ENCODE assay signal across 1 cellular context in genomic region chr6:35919085-35919826, GRCh38.
A peak's percentile ranks its signal among the peaks of the same experiment; 100 is the strongest.
TF ChIP-seq lines count a peak whose summit lies in the region.

No MANE protein-coding gene starts in this region.

TF ChIP-seq in HEK293, 187 proteins besides CTCF, POLR2A, EP300 and RAD21 (continued from another document and continues in another):
- no peak for TF ChIP-seq ZNF26 (tag by site-specific recombination; IDR thresholded peaks at IDR 0.05)
- TF ChIP-seq ZNF488 (tag by site-specific recombination; IDR thresholded peaks at IDR 0.05), result no peak
- no peak for TF ChIP-seq ZNF610 (tag by site-specific recombination; IDR thresholded peaks at IDR 0.05; ENCODE audit: borderline replicate concordance)
- no peak for TF ChIP-seq ZNF423 (tag by site-specific recombination; IDR thresholded peaks at IDR 0.05)
- TF ChIP-seq SP3 (tag by site-specific recombination; IDR thresholded peaks at IDR 0.05), result no peak
- TF ChIP-seq ZNF335 (tag by site-specific recombination; conservative IDR thresholded peaks at IDR 0.05), result no peak
- no peak for TF ChIP-seq ZNF350 (tag by site-specific recombination; IDR thresholded peaks at IDR 0.05)
- TF ChIP-seq ZNF311 (tag by site-specific recombination; IDR thresholded peaks at IDR 0.05; ENCODE audit: borderline replicate concordance), result no peak
- TF ChIP-seq SP7 (tag by site-specific recombination; IDR thresholded peaks at IDR 0.05), result peak; percentile 68; the same call in 1 of the 2 replicates
- TF ChIP-seq ZNF362 (tag by site-specific recombination; IDR thresholded peaks at IDR 0.05), result no peak
- TF ChIP-seq ZNF132 (tag by site-specific recombination; IDR thresholded peaks at IDR 0.05; ENCODE audit: borderline replicate concordance), result no peak
- no peak for TF ChIP-seq ZNF529 (tag by site-specific recombination; IDR thresholded peaks at IDR 0.05; ENCODE audit: insufficient replicate concordance)
- no peak for TF ChIP-seq HOXD13 (CRISPR knock-in tag; IDR thresholded peaks at IDR 0.05; ENCODE audit: borderline replicate concordance)
- no peak for TF ChIP-seq TRIM28 (IDR thresholded peaks at IDR 0.05; ENCODE audit: borderline replicate concordance, low read length)
- TF ChIP-seq MEIS1 (CRISPR knock-in tag; IDR thresholded peaks at IDR 0.05; ENCODE audit: borderline replicate concordance), result no peak
- 0 out of 2 replicates have a peak, but pooled peaks have one; percentile 44 for TF ChIP-seq ZFP69B (tag by site-specific recombination; IDR thresholded peaks at IDR 0.05)
- no peak for TF ChIP-seq YY1 (tag by site-specific recombination; IDR thresholded peaks at IDR 0.05)
- 0 out of 2 replicates have a peak, but pooled peaks have one; percentile 18 for TF ChIP-seq ZEB2 (tag by site-specific recombination; IDR thresholded peaks at IDR 0.05)
- TF ChIP-seq PRDM4 (tag by site-specific recombination; IDR thresholded peaks at IDR 0.05), result no peak
- TF ChIP-seq ZNF133 (tag by site-specific recombination; IDR thresholded peaks at IDR 0.05), result no peak
- no peak for TF ChIP-seq ZFHX2 (tag by site-specific recombination; conservative IDR thresholded peaks at IDR 0.05)
- TF ChIP-seq KLF1 (tag by site-specific recombination; IDR thresholded peaks at IDR 0.05), result no peak
- no peak for TF ChIP-seq PBX3 (CRISPR knock-in tag; IDR thresholded peaks at IDR 0.05)
- no peak for TF ChIP-seq EGR2 (tag by site-specific recombination; IDR thresholded peaks at IDR 0.05; ENCODE audit: low read depth)
- no peak for TF ChIP-seq ZNF48 (tag by site-specific recombination; IDR thresholded peaks at IDR 0.05)
- TF ChIP-seq SALL2 (tag by site-specific recombination; IDR thresholded peaks at IDR 0.05; ENCODE audit: borderline replicate concordance), result no peak
- TF ChIP-seq ZNF221 (tag by site-specific recombination; IDR thresholded peaks at IDR 0.05; ENCODE audit: borderline replicate concordance), result no peak
- no peak for TF ChIP-seq REPIN1 (tag by site-specific recombination; IDR thresholded peaks at IDR 0.05; ENCODE audit: low read depth)
- no peak for TF ChIP-seq ZNF140 (tag by site-specific recombination; IDR thresholded peaks at IDR 0.05)
- TF ChIP-seq ZNF23 (tag by site-specific recombination; IDR thresholded peaks at IDR 0.05; ENCODE audit: borderline replicate concordance), result no peak
- TF ChIP-seq ZNF623 (tag by site-specific recombination; IDR thresholded peaks at IDR 0.05), result no peak
- peak; percentile 80 for TF ChIP-seq PRDM10 (tag by site-specific recombination; IDR thresholded peaks at IDR 0.05)
- no peak for TF ChIP-seq ZNF707 (tag by site-specific recombination; IDR thresholded peaks at IDR 0.05)
- no peak for TF ChIP-seq ZBTB26 (tag by site-specific recombination; optimal IDR thresholded peaks at IDR 0.05)
- peak; percentile 93 for TF ChIP-seq WT1 (tag by site-specific recombination; IDR thresholded peaks at IDR 0.05)
- TF ChIP-seq ZNF768 (tag by site-specific recombination; IDR thresholded peaks at IDR 0.05), result no peak
- no peak for TF ChIP-seq OVOL3 (tag by site-specific recombination; IDR thresholded peaks at IDR 0.05)
- no peak for TF ChIP-seq GFI1B (tag by site-specific recombination; IDR thresholded peaks at IDR 0.05)
- no peak for TF ChIP-seq ZNF626 (tag by site-specific recombination; IDR thresholded peaks at IDR 0.05)
- no peak for TF ChIP-seq ZNF169 (tag by site-specific recombination; IDR thresholded peaks at IDR 0.05)
- no peak for TF ChIP-seq HOXA7 (CRISPR knock-in tag; IDR thresholded peaks at IDR 0.05; ENCODE audit: borderline replicate concordance)
- TF ChIP-seq KLF7 (tag by site-specific recombination; IDR thresholded peaks at IDR 0.05; ENCODE audit: borderline replicate concordance), result no peak
- no peak for TF ChIP-seq ZNF394 (tag by site-specific recombination; IDR thresholded peaks at IDR 0.05; ENCODE audit: borderline replicate concordance)
- no peak for TF ChIP-seq ZNF580 (tag by site-specific recombination; IDR thresholded peaks at IDR 0.05)
- no peak for TF ChIP-seq ZNF157 (tag by site-specific recombination; IDR thresholded peaks at IDR 0.05)
- TF ChIP-seq ZFP37 (tag by site-specific recombination; IDR thresholded peaks at IDR 0.05), result no peak
- no peak for TF ChIP-seq ZBTB48 (tag by site-specific recombination; IDR thresholded peaks at IDR 0.05)
- TF ChIP-seq ZXDB (tag by site-specific recombination; IDR thresholded peaks at IDR 0.05), result no peak
- TF ChIP-seq INSM2 (tag by site-specific recombination; IDR thresholded peaks at IDR 0.05), result no peak; the same call in 1 of the 2 replicates
- TF ChIP-seq ZNF239 (tag by site-specific recombination; IDR thresholded peaks at IDR 0.05), result no peak
- TF ChIP-seq TCF7L2 (IDR thresholded peaks at IDR 0.05; ENCODE audit: borderline replicate concordance, low read depth, low read length), result no peak
- no peak for TF ChIP-seq ZNF449 (tag by site-specific recombination; IDR thresholded peaks at IDR 0.05)
- no peak for TF ChIP-seq SCRT1 (tag by site-specific recombination; IDR thresholded peaks at IDR 0.05; ENCODE audit: borderline replicate concordance)
- TF ChIP-seq RBAK (tag by site-specific recombination; IDR thresholded peaks at IDR 0.05), result no peak
- no peak for TF ChIP-seq ZNF292 (tag by site-specific recombination; IDR thresholded peaks at IDR 0.05; ENCODE audit: borderline replicate concordance, low read depth)
- TF ChIP-seq ZNF514 (tag by site-specific recombination; IDR thresholded peaks at IDR 0.05), result no peak
